Comparison of ENCODE assay signal across 1 cellular context in the genomic region with DNA sequence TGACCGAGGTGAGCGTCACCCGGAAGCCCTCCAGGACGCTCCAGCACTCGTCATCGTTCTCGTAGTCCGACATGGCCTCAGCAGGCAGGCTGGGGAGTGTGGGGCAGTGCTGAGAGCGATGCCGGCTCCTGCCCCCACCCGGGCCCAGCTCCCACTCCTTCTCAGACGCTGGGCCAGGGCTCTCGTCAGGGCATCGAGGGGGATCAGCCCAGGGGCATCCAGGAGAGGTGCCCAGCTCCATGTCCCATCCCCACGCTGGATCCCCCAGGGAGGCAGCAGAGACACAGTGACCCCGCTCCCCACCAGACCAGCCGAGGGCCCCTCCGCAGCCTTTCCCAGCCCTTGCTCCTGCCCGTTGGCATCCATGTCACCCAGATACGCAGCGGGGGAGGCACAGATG.
TF ChIP-seq lines count a peak whose summit lies in the region.

No MANE protein-coding gene starts in this region.

TF ChIP-seq in GM12891, 5 proteins besides CTCF, POLR2A, EP300 and RAD21 (continued from another document):
- TF ChIP-seq PAX5 (IDR thresholded peaks at IDR 0.05; ENCODE audit: insufficient read depth, low read length, severe bottlenecking) (no peak), POU2F2 (IDR thresholded peaks at IDR 0.05; ENCODE audit: low read depth, low read length) (no peak), POLR2AphosphoS5 (IDR thresholded peaks at IDR 0.05; ENCODE audit: low read depth, low read length) (no peak)
